Comparison of ENCODE assay signal across 10 cellular contexts in genomic region chr5:176658817-176659216, GRCh38. TPM values are rescaled to one million over a fixed set of nuclear protein-coding genes. Genes with fewer than 3 reads are reported as not detected.
DNase-seq lines count a peak whose midpoint lies in the region; ATAC-seq and TF ChIP-seq lines count a peak whose summit lies in the region.
"Had no signal": no experiment of that assay in that cellular context is flagged by ENCODE, and none has a peak within 500 bp of the region (broad histone marks: within the 10 kb centered on the region; RNA-seq: fewer than 3 reads in every experiment).

No MANE protein-coding gene starts in this region.

- intact Hi-C loops in activated CD4-positive, alpha-beta memory T cell treated with anti-CD3 and anti-CD28 coated beads for 36 hours (cut with micrococcal nuclease) = loop anchor here (2.0 to 5.0 kb wide), 3 partner anchors 158 to 453 kb away; no protein-coding TSS in a partner anchor

- H3K79me2 ChIP-seq in GM23338 (replicated peaks; ENCODE audit: insufficient read depth) = no peaks in the 10 kb centered on the region

- no peak for TF ChIP-seq CTCF in GM23338 (conservative IDR thresholded peaks at IDR 0.05; ENCODE audit: low read depth in 2 of 2)

- POLR2A ChIA-PET in activated CD4-positive, alpha-beta memory T cell treated with anti-CD3 and anti-CD28 coated beads for 36 hours (lab: Charles Lee) = no interaction called here

- no peaks in the 10 kb centered on the region for H3K27me3 Mint-ChIP-seq in activated CD4-positive, alpha-beta memory T cell treated with anti-CD3 and anti-CD28 coated beads for 36 hours
- H3K27me3 Mint-ChIP-seq in GM23338 (ENCODE audit: insufficient read depth, low read depth, poor library complexity) = peaks cover 3% of the 10 kb centered on the region

- H3K27ac ChIP-seq in GM23338 (ENCODE audit: low read depth) = no peak overlapping the region
- H3K27ac ChIP-seq: testis had no signal

- CTCF ChIA-PET in activated CD4-positive, alpha-beta memory T cell treated with anti-CD3 and anti-CD28 coated beads for 36 hours (lab: Charles Lee) = interaction anchor here (0.6 to 5.3 kb wide), 19 partner anchors 10 to 929 kb away, joined by 3 to 56 read pairs (median 5); partner anchors contain the start of genes EIF4E1B, FAF2, SNCB and TSPAN17

- H3K36me3 ChIP-seq in GM23338 (ENCODE audit: insufficient read depth) = no peaks in the 10 kb centered on the region

- DNase-seq in AG08395 (ENCODE audit: low spot score) (peak; percentile 19), left lobe of liver (ENCODE audit: low spot score) (no peak), GM23338 (ENCODE audit: low spot score) (no peak), NCI-H345 treated with DMSO at 0.1 percent for 48 hours (lab: John Stamatoyannopoulos, UW; ENCODE audit: unreplicated experiment) (no peak)
- peak; percentile 40 for DNase-seq in activated CD4-positive, alpha-beta memory T cell treated with anti-CD3 and anti-CD28 coated beads for 36 hours
- DNase-seq: SK-N-SH, testis had no signal

- H4K20me1 ChIP-seq in GM23338 (replicated peaks; ENCODE audit: insufficient read depth) = no peaks in the 10 kb centered on the region

- H3K4me1 ChIP-seq in GM23338 (ENCODE audit: insufficient read depth) = no peaks in the 10 kb centered on the region; the same call in 1 of the 2 replicates
- H3K4me1 ChIP-seq: testis had no signal

- 0 out of 2 replicates have a peak, but pooled peaks cover 6% of the 10 kb centered on the region for H3F3A ChIP-seq in GM23338 (replicated peaks; ENCODE audit: low read depth)

- no peak overlapping the region for H2AFZ ChIP-seq in GM23338

- no peaks in the 10 kb centered on the region for H3K9me3 Mint-ChIP-seq in activated CD4-positive, alpha-beta memory T cell treated with anti-CD3 and anti-CD28 coated beads for 36 hours
- no peaks in the 10 kb centered on the region for H3K9me3 Mint-ChIP-seq in GM23338

- H3K4me1 Mint-ChIP-seq in activated CD4-positive, alpha-beta memory T cell treated with anti-CD3 and anti-CD28 coated beads for 36 hours (ENCODE audit: low read depth) = peaks cover 40% of the 10 kb centered on the region
- H3K4me1 Mint-ChIP-seq in GM23338 = peaks cover 8% of the 10 kb centered on the region

- H3K36me3 Mint-ChIP-seq in activated CD4-positive, alpha-beta memory T cell treated with anti-CD3 and anti-CD28 coated beads for 36 hours = peaks cover 3% of the 10 kb centered on the region
- H3K36me3 Mint-ChIP-seq in GM23338 (ENCODE audit: low read depth) = peaks cover under 1% of the 10 kb centered on the region; the same call in 1 of the 3 replicates

- H3K4me3 ChIP-seq in GM23338 = no peak overlapping the region
- H3K4me3 ChIP-seq: testis had no signal

- no peak overlapping the region for H3K4me2 ChIP-seq in GM23338
- H3K4me2 ChIP-seq: SK-N-SH had no signal

- peak; percentile 46 for ATAC-seq in GM21786 (IDR thresholded peaks at IDR 0.05; ENCODE audit: unreplicated experiment)
- peak; percentile 65 for ATAC-seq in left lobe of liver
- ATAC-seq in GM23338 = no peak
- ATAC-seq in GM18870 (IDR thresholded peaks at IDR 0.05; ENCODE audit: unreplicated experiment) = no peak
- no peak for ATAC-seq in HG03108 (IDR thresholded peaks at IDR 0.05; ENCODE audit: unreplicated experiment)

- no peaks in the 10 kb centered on the region for H3K27me3 ChIP-seq in GM23338 (ENCODE audit: insufficient read depth)
- H3K27me3 ChIP-seq: testis had no signal

- no peak overlapping the region for H3K27ac Mint-ChIP-seq in activated CD4-positive, alpha-beta memory T cell treated with anti-CD3 and anti-CD28 coated beads for 36 hours
- H3K27ac Mint-ChIP-seq in GM23338 = no peak overlapping the region

- H3K9me2 ChIP-seq in GM23338 (ENCODE audit: insufficient read depth) = no peaks in the 10 kb centered on the region
- H3K9me2 ChIP-seq: SK-N-SH had no signal

- H3K4me3 Mint-ChIP-seq in activated CD4-positive, alpha-beta memory T cell treated with anti-CD3 and anti-CD28 coated beads for 36 hours = peak overlapping the region; percentile 11
- H3K4me3 Mint-ChIP-seq in GM23338 = no peak overlapping the region

TF ChIP-seq in GM23338, 12 proteins besides CTCF, POLR2A, EP300 and RAD21:
- no peak for TF ChIP-seq STAT1 (IDR thresholded peaks at IDR 0.05; ENCODE audit: unreplicated experiment)

RNA-seq across cellular contexts. Expression of gene TSPAN17, which starts 11.5 kb away (rescaled TPM):
- 10 to 100 TPM; 25.2 to 25.3 TPM for total RNA-seq in activated CD4-positive, alpha-beta memory T cell treated with anti-CD3 and anti-CD28 coated beads for 36 hours
- total RNA-seq in left lobe of liver = 13.7 TPM
- 51.0 and 52.1 TPM in 2 replicates for total RNA-seq in GM23338 (2014; rRNA removed; shearing (Covaris generic))
- polyA plus RNA-seq in GM23338 (2016; fragmentation: Nextera tagmentation; extraction: Ambion mirVana) = 11.7 TPM in 2 replicates

RNA-seq across cellular contexts. Expression of gene EIF4E1B, which starts 28.3 kb away (rescaled TPM):
- total RNA-seq in activated CD4-positive, alpha-beta memory T cell treated with anti-CD3 and anti-CD28 coated beads for 36 hours = not detected
- total RNA-seq in left lobe of liver = not detected
- 0.17 TPM in 1 of 2 replicates, not detected in the other for total RNA-seq in GM23338 (2014; rRNA removed; shearing (Covaris generic))
- polyA plus RNA-seq in GM23338 (2016; fragmentation: Nextera tagmentation; extraction: Ambion mirVana) = 0.10 TPM in 1 of 2 replicates, not detected in the other
- polyA plus RNA-seq: SK-N-SH had no signal

RNA-seq across cellular contexts. Expression of gene SNCB, which starts 28.5 kb away (rescaled TPM):
- under 1 TPM in 1 of 2 experiments, not detected in 1; 0.31 TPM for total RNA-seq in activated CD4-positive, alpha-beta memory T cell treated with anti-CD3 and anti-CD28 coated beads for 36 hours
- not detected for total RNA-seq in left lobe of liver
- 1.8 and 3.6 TPM in 2 replicates for total RNA-seq in GM23338 (2014; rRNA removed; shearing (Covaris generic))
- 13.5 and 13.8 TPM in 2 replicates for polyA plus RNA-seq in GM23338 (2016; fragmentation: Nextera tagmentation; extraction: Ambion mirVana)

RNA-seq across cellular contexts. Expression of gene GPRIN1, which starts 48.9 kb away (rescaled TPM):
- 1 to 10 TPM; 4.5 to 5.3 TPM for total RNA-seq in activated CD4-positive, alpha-beta memory T cell treated with anti-CD3 and anti-CD28 coated beads for 36 hours
- 0.18 TPM for total RNA-seq in left lobe of liver
- 11.7 and 14.6 TPM in 2 replicates for total RNA-seq in GM23338 (2014; rRNA removed; shearing (Covaris generic))
- 3.8 and 4.4 TPM in 2 replicates for polyA plus RNA-seq in GM23338 (2016; fragmentation: Nextera tagmentation; extraction: Ambion mirVana)

Comparison
In these comparisons a context has a peak if more than half of its experiments do, and no peak if none do; other contexts are left out.
1. DNase-seq: peak in AG08395 (single experiment) and activated CD4-positive, alpha-beta memory T cell treated with anti-CD3 and anti-CD28 coated beads for 36 hours (single experiment); none in left lobe of liver (single experiment), GM23338 (single experiment) and NCI-H345 treated with DMSO at 0.1 percent for 48 hours (single experiment).
2. ATAC-seq: peak in GM21786 (single experiment) and left lobe of liver (single experiment); none in GM23338 (single experiment), GM18870 (single experiment) and HG03108 (single experiment).